8 cellular contexts compared by ENCODE assay signal in genomic region chr19:57240311-57241090, GRCh38. TPM values are rescaled to one million over a fixed set of nuclear protein-coding genes. Genes with fewer than 3 reads are reported as not detected.
A peak's percentile ranks its signal among the peaks of the same experiment; 100 is the strongest.
DNase-seq lines count a peak whose midpoint lies in the region; ATAC-seq and TF ChIP-seq lines count a peak whose summit lies in the region.

ZNF805 (plus strand) TSS chr19:57240632; CDS start chr19:57240892, 260 bp downstream.

- H3K27me3 Mint-ChIP-seq in activated B cell treated with CpG ODN at 0.5 μM for 24 hours = no peaks in the 10 kb centered on the region
- H3K27me3 Mint-ChIP-seq in immature natural killer cell (ENCODE audit: low read depth in 3 of 3) = peaks cover 2 to 6% (median 4%) of the 10 kb centered on the region in 3 donors

- H3K27ac Mint-ChIP-seq in activated B cell treated with CpG ODN at 0.5 μM for 24 hours (peak within 1 kb of the TSS; percentile 93), immature natural killer cell (peak within 1 kb of the TSS; percentile 87 to 97 (median 96))

- no peaks in the 10 kb centered on the region for H3K9me3 ChIP-seq in smooth muscle cell (replicated peaks; ENCODE audit: low read depth)

- H3K79me2 ChIP-seq in smooth muscle cell (ENCODE audit: low read depth) = peaks cover 40% of the 10 kb centered on the region

- no peaks in the 10 kb centered on the region for H3K27me3 ChIP-seq in smooth muscle cell (ENCODE audit: low read depth)

- H3K27ac ChIP-seq in caudate nucleus (ENCODE audit: low read depth, low read length) = peak within 1 kb of the TSS; percentile 88
- H3K27ac ChIP-seq in smooth muscle cell (ENCODE audit: low read depth) = peak within 1 kb of the TSS; percentile 88

- H3K36me3 ChIP-seq in smooth muscle cell (ENCODE audit: low read depth) = no peaks in the 10 kb centered on the region

- peak within 1 kb of the TSS; percentile 97 for H2AFZ ChIP-seq in smooth muscle cell (ENCODE audit: low read depth)

- CTCF ChIA-PET in activated B cell treated with CpG ODN at 0.5 μM for 24 hours (lab: Charles Lee) = no interaction called here

- POLR2A ChIA-PET in activated B cell treated with CpG ODN at 0.5 μM for 24 hours (lab: Charles Lee) = interaction anchor here (0.6 to 2.2 kb wide), 17 partner anchors 23 to 392 kb away, joined by 3 to 23 read pairs (median 7); partner anchors contain the start of genes TRAPPC2B, ZNF211, ZNF264 and ZNF304

- no peaks in the 10 kb centered on the region for H3K9me3 Mint-ChIP-seq in activated B cell treated with CpG ODN at 0.5 μM for 24 hours
- H3K9me3 Mint-ChIP-seq in immature natural killer cell = no peaks in the 10 kb centered on the region

- ATAC-seq in HG03175 (IDR thresholded peaks at IDR 0.05; ENCODE audit: unreplicated experiment) (peak; percentile 94), activated B cell treated with CpG ODN at 0.5 μM for 24 hours (ENCODE audit: low read depth) (peak; percentile 93)

- peak; percentile 74 for TF ChIP-seq POLR2A in GM18951 (IDR thresholded peaks at IDR 0.05; ENCODE audit: extremely low read depth, insufficient read depth, insufficient read length)

- peaks cover 9% of the 10 kb centered on the region for H3K4me1 ChIP-seq in smooth muscle cell (ENCODE audit: low read depth)

- intact Hi-C loops in activated B cell treated with CpG ODN at 0.5 μM for 24 hours (cut with micrococcal nuclease) = loop anchor here (1.0 to 10.0 kb wide), 9 partner anchors 40 to 942 kb away; partner anchors contain the start of genes TRAPPC2B, ZNF17, ZNF264 and ZNF274

- H3K4me1 Mint-ChIP-seq in activated B cell treated with CpG ODN at 0.5 μM for 24 hours = peaks cover 39% of the 10 kb centered on the region
- peaks cover 35 to 47% of the 10 kb centered on the region in 2 donors for H3K4me1 Mint-ChIP-seq in immature natural killer cell

- peak within 1 kb of the TSS; percentile 98 for H3K4me2 ChIP-seq in smooth muscle cell

- H3K4me3 ChIP-seq in AG09309 (ENCODE audit: control insufficient read depth, low read depth, low read length) (peak within 1 kb of the TSS; percentile 90), smooth muscle cell (peak within 1 kb of the TSS; percentile 93)

- in situ Hi-C loops in GM18951 (cut with MboI; ENCODE audit: low sequenced_read_pairs, unreplicated experiment) = no loop called here

- peak within 1 kb of the TSS; percentile 95 for H3K4me3 Mint-ChIP-seq in activated B cell treated with CpG ODN at 0.5 μM for 24 hours
- peak within 1 kb of the TSS; percentile 89 to 97 (median 95) for H3K4me3 Mint-ChIP-seq in immature natural killer cell

- peak; percentile 49 for DNase-seq in AG09309 (ENCODE audit: low read depth)
- DNase-seq in NCI-H226 = peak; percentile 92
- DNase-seq in activated B cell treated with CpG ODN at 0.5 μM for 24 hours = peak; percentile 90
- peak; percentile 49 to 98 (median 91) for DNase-seq in caudate nucleus (lab: John Stamatoyannopoulos, UW)
- peak; percentile 91 to 94 (median 92) for DNase-seq in immature natural killer cell
- DNase-seq in smooth muscle cell (lab: John Stamatoyannopoulos, UW; ENCODE audit: unreplicated experiment) = peak; percentile 63

- H3F3A ChIP-seq in smooth muscle cell (ENCODE audit: low read depth) = no peaks in the 10 kb centered on the region

- under 1% methylated on average over 60 of the region's 61 CpGs for WGBS in smooth muscle cell (ENCODE audit: low lambda C conversion rate)

- H3K9ac ChIP-seq in smooth muscle cell (ENCODE audit: low read depth) = peak within 1 kb of the TSS; percentile 94

- H3K36me3 Mint-ChIP-seq in activated B cell treated with CpG ODN at 0.5 μM for 24 hours (ENCODE audit: low read depth) (peaks cover 34% of the 10 kb centered on the region), immature natural killer cell (peaks cover 9 to 12% (median 10%) of the 10 kb centered on the region in 3 donors)

- TF ChIP-seq CTCF in AG09309 (IDR thresholded peaks at IDR 0.05; ENCODE audit: control insufficient read depth, insufficient read depth, low read depth, low read length, missing control alignments) (no peak), activated B cell treated with CpG ODN at 0.5 μM for 24 hours (IDR thresholded peaks at IDR 0.05) (no peak), smooth muscle cell (IDR thresholded peaks at IDR 0.05; ENCODE audit: borderline replicate concordance, insufficient read depth, poor library complexity, severe bottlenecking) (no peak)

- peaks cover 3% of the 10 kb centered on the region for H4K20me1 ChIP-seq in smooth muscle cell (ENCODE audit: low read depth)

RNA-seq across cellular contexts. Expression of gene ZNF805, which starts in this region (rescaled TPM):
- total RNA-seq in activated B cell treated with CpG ODN at 0.5 μM for 24 hours (20.3 and 25.9 TPM in 2 replicates), smooth muscle cell (28.9 and 33.4 TPM in 2 replicates)
- polyA plus RNA-seq in immature natural killer cell (1 to 10 TPM; 1.9 to 3.0 (median 2.9) TPM), smooth muscle cell (3.4 and 5.6 TPM in 2 replicates)

Comparison
In these comparisons a context has a peak if more than half of its experiments do, and no peak if none do; other contexts are left out.
1. Peak in every context shown above with its lines: DNase-seq, ATAC-seq, H3K4me3 ChIP-seq and H3K27ac ChIP-seq.